In the genomic region with DNA sequence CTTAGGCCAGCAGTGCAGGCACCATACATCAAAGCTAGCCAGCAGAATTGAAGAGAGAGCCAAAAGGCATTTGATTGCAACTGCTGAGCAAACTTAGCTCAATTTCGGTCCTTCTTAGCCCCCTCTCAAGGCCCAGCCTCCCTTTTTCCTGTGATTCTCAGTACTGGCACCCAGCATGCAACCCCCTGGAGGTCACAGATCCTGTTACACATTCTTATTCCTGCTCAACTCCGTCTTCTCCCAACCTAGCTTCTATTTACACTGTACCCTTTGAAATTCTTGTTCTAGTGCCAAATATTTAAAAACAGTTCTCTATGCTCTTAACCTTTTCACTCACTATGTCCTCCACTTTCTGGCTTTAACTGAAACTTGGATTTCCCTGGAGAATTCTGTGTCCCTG, we compare ENCODE assay signal across 1 cellular context.
TF ChIP-seq lines count a peak whose summit lies in the region.

No MANE protein-coding gene starts in this region.

TF ChIP-seq in GM23338, 12 proteins besides CTCF, POLR2A, EP300 and RAD21 (continued from another document):
- no peak for TF ChIP-seq ZNF462 (CRISPR knock-in tag; IDR thresholded peaks at IDR 0.05)
